17 cellular contexts compared by ENCODE assay signal in the genomic region with DNA sequence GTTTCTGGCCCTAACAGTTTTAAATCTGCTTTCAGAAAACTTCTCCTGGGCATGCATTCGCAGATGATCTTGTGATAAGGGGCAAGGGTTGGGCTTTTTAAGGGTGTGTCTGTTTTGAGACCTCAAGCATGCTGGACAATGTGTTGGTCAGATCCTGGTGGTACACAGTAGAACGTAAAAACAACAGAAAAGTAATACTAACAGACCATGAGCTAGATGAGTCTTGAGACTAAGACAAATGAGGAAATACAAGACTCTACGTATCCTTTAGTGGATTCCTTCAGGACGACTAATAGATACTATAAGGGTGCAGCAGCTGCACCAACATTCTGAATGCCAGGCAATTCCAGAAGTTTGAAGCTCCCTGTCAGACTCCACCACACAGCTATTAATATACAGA.
DNase-seq lines count a peak whose midpoint lies in the region; ATAC-seq, FAIRE-seq and TF ChIP-seq lines count a peak whose summit lies in the region.
"Had no signal": no experiment of that assay in that cellular context is flagged by ENCODE, and none has a peak within 500 bp of the region (broad histone marks: within the 10 kb centered on the region; RNA-seq: fewer than 3 reads in every experiment).

No MANE protein-coding gene starts in this region.

- 0 out of 2 replicates have a peak overlapping the region, but pooled peaks have one; percentile 13 for H3K4me3 Mint-ChIP-seq in HFFc6
- H3K4me3 Mint-ChIP-seq: activated T-helper 17 cell treated with anti-CD3 and anti-CD28 coated beads, Interleukin-2, amount 50 U/mL, for 72 hours; dendritic cell treated with granulocyte-macrophage colony-stimulating factor and Interleukin-4, amounts not matched to agents 40 ng/mL and 50 ng/mL, for 4 days; neural progenitor cell had no signal

- peak overlapping the region; percentile 84 for H3K27ac Mint-ChIP-seq in HFFc6
- H3K27ac Mint-ChIP-seq: activated T-helper 17 cell treated with anti-CD3 and anti-CD28 coated beads, Interleukin-2, amount 50 U/mL, for 72 hours; dendritic cell treated with granulocyte-macrophage colony-stimulating factor and Interleukin-4, amounts not matched to agents 40 ng/mL and 50 ng/mL, for 4 days; neural progenitor cell had no signal

- no peak overlapping the region for H3K4me3 ChIP-seq in ACC112 (ENCODE audit: low read depth, low read length)
- no peak overlapping the region for H3K4me3 ChIP-seq in astrocyte of the spinal cord (ENCODE audit: low read depth, low read length)
- H3K4me3 ChIP-seq: adrenal gland, esophagus squamous epithelium, neural progenitor cell, right atrium auricular region, tibial artery had no signal

- no peaks in the 10 kb centered on the region for H3K36me3 ChIP-seq in ACC112 (ENCODE audit: insufficient read depth, low read length)
- H3K36me3 ChIP-seq: adrenal gland, esophagus squamous epithelium, neural progenitor cell, right atrium auricular region, tibial artery had no signal

- no peaks in the 10 kb centered on the region for H3K79me2 ChIP-seq in ACC112 (ENCODE audit: control insufficient read depth, insufficient read depth, low read length, unreplicated experiment)

- H3K27ac ChIP-seq in ACC112 (ENCODE audit: low read depth, low read length) = peak overlapping the region; percentile 59
- H3K27ac ChIP-seq: adrenal gland, esophagus squamous epithelium, neural progenitor cell, right atrium auricular region, tibial artery had no signal

- H3K36me3 Mint-ChIP-seq in HFFc6 (ENCODE audit: low read depth) = no peaks in the 10 kb centered on the region
- H3K36me3 Mint-ChIP-seq: neural progenitor cell had no signal

- in situ Hi-C loops in astrocyte of the spinal cord (cut with HindIII; ENCODE audit: low sequenced_read_pairs) = no loop called here

- H3K4me1 ChIP-seq in ACC112 (ENCODE audit: control insufficient read depth, insufficient read depth, low read length, unreplicated experiment) = peaks cover 8% of the 10 kb centered on the region
- H3K4me1 ChIP-seq: adrenal gland, esophagus squamous epithelium, neural progenitor cell, right atrium auricular region, tibial artery had no signal

- H3K27me3 ChIP-seq in ACC112 (ENCODE audit: insufficient read depth, low read length) = no peaks in the 10 kb centered on the region
- H3K27me3 ChIP-seq: adrenal gland, esophagus squamous epithelium, neural progenitor cell, right atrium auricular region, tibial artery had no signal

- TF ChIP-seq CTCF in HFFc6 (IDR thresholded peaks at IDR 0.05) = no peak
- TF ChIP-seq CTCF in astrocyte of the spinal cord (IDR thresholded peaks at IDR 0.05; ENCODE audit: low read depth, low read length) = no peak

- H3K4me1 Mint-ChIP-seq in HFFc6 (ENCODE audit: low read depth) = peaks cover 37% of the 10 kb centered on the region
- H3K4me1 Mint-ChIP-seq: activated T-helper 17 cell treated with anti-CD3 and anti-CD28 coated beads, Interleukin-2, amount 50 U/mL, for 72 hours; neural progenitor cell had no signal

- H3K27me3 Mint-ChIP-seq in HFFc6 (ENCODE audit: insufficient read depth) = no peaks in the 10 kb centered on the region; the same call in 1 of the 2 replicates
- H3K27me3 Mint-ChIP-seq: activated T-helper 17 cell treated with anti-CD3 and anti-CD28 coated beads, Interleukin-2, amount 50 U/mL, for 72 hours had no signal

- no peak for FAIRE-seq in GM19239 (lab: Jason Lieb, UNC)

- ATAC-seq in GM18502 (IDR thresholded peaks at IDR 0.05; ENCODE audit: poor library complexity, unreplicated experiment) (no peak), HG03135 (IDR thresholded peaks at IDR 0.05; ENCODE audit: unreplicated experiment) (no peak)
- ATAC-seq: activated T-helper 17 cell treated with anti-CD3 and anti-CD28 coated beads, Interleukin-2, amount 50 U/mL, for 72 hours had no signal

- no peaks in the 10 kb centered on the region for H3K9me3 Mint-ChIP-seq in HFFc6
- H3K9me3 Mint-ChIP-seq: dendritic cell treated with granulocyte-macrophage colony-stimulating factor and Interleukin-4, amounts not matched to agents 40 ng/mL and 50 ng/mL, for 4 days; neural progenitor cell had no signal

- DNase-seq in HFFc6 (peak; percentile 68), astrocyte of the spinal cord (ENCODE audit: low read depth, low spot score) (peak; percentile 49), hepatic stellate cell (ENCODE audit: low spot score) (peak; percentile 41), HPDE6-E6E7 (ENCODE audit: extremely low spot score) (no peak), GM19239 (ENCODE audit: insufficient read length, low spot score) (no peak)
- DNase-seq: adrenal gland; esophagus squamous epithelium; GOT3; stimulated activated CD4-positive, alpha-beta T cell treated with anti-CD3 and anti-CD28 coated beads, Interleukin-2, amount 100 ng/mL, for 48 hours; tibial artery had no signal

- no peak overlapping the region for H2AFZ ChIP-seq in ACC112 (ENCODE audit: low read length, unreplicated experiment)
- H2AFZ ChIP-seq: neural progenitor cell had no signal

Comparison
In these comparisons a context has a peak if more than half of its experiments do, and no peak if none do; other contexts are left out.
1. DNase-seq: peak in HFFc6 (single experiment), astrocyte of the spinal cord (single experiment) and hepatic stellate cell (single experiment); none in HPDE6-E6E7 (single experiment) and GM19239 (single experiment).